20 cellular contexts compared by ENCODE assay signal in genomic region chr22:27482414-27482813, GRCh38.
DNase-seq lines count a peak whose midpoint lies in the region; FAIRE-seq and TF ChIP-seq lines count a peak whose summit lies in the region.
"Had no signal": no experiment of that assay in that cellular context is flagged by ENCODE, and none has a peak within 500 bp of the region (broad histone marks: within the 10 kb centered on the region; RNA-seq: fewer than 3 reads in every experiment).

No MANE protein-coding gene starts in this region.

- no peaks in the 10 kb centered on the region for H3K36me3 ChIP-seq in H1 (ENCODE audit: control insufficient read depth in 2 of 4, insufficient read depth in 4 of 4, low read length in 3 of 4)

- intact Hi-C loops in activated T-helper 1 cell treated with anti-CD3 and anti-CD28 coated beads, Interleukin-12 subunit alpha, Interleukin-12 subunit beta, Interleukin-2, Interleukin-4 antibody, amounts not matched to agents 30 ng/mL and 10 ng/mL and 1 ng/mL, durations not matched to agents 14 hours and 24 hours and 36 hours (cut with micrococcal nuclease) = no loop called here

- POLR2A ChIA-PET in H1 (lab: Charles Lee; ENCODE audit: partially characterized antibody) = no interaction called here

- peak overlapping the region; percentile 48; the same call in 1 of the 2 replicates for H2BK15ac ChIP-seq in H1 (ENCODE audit: low read length)

- H2BK120ac ChIP-seq in H1 (replicated peaks; ENCODE audit: low read depth, low read length) = no peak overlapping the region

- H3K4me3 Mint-ChIP-seq in nephron = no peak overlapping the region
- no peak overlapping the region for H3K4me3 Mint-ChIP-seq in activated T-helper 1 cell treated with anti-CD3 and anti-CD28 coated beads, Interleukin-12 subunit alpha, Interleukin-12 subunit beta, Interleukin-2, Interleukin-4 antibody, amounts not matched to agents 30 ng/mL and 10 ng/mL and 1 ng/mL, durations not matched to agents 14 hours and 24 hours and 36 hours
- H3K4me3 Mint-ChIP-seq: CD14-positive monocyte; CD8-positive, alpha-beta T cell had no signal

- H4K8ac ChIP-seq in H1 (ENCODE audit: extremely low read depth, insufficient read depth, low read length) = no peak overlapping the region

- H3K27ac ChIP-seq in H1 (ENCODE audit: low read depth, low read length) = no peak overlapping the region
- H3K27ac ChIP-seq: 22Rv1 had no signal

- H3K23ac ChIP-seq in H1 (ENCODE audit: insufficient read length) = no peak overlapping the region

- no peak overlapping the region for H3K56ac ChIP-seq in H1 (replicated peaks; ENCODE audit: insufficient read length, low read depth, low read length)

- no peaks in the 10 kb centered on the region for H3K27me3 ChIP-seq in H1 (replicated peaks in 1 of 4; ENCODE audit: control insufficient read depth in 3 of 4, extremely low read depth in 1 of 4, insufficient read depth in 3 of 4, low read length in 3 of 4)

- no peak for TF ChIP-seq POLR2A in H1 (IDR thresholded peaks at IDR 0.05; ENCODE audit: control extremely low read depth in 1 of 2, low read depth in 2 of 2, low read length in 2 of 2)

- peaks cover 25% of the 10 kb centered on the region for H3K27me3 Mint-ChIP-seq in nephron (ENCODE audit: low read depth)
- H3K27me3 Mint-ChIP-seq in activated T-helper 1 cell treated with anti-CD3 and anti-CD28 coated beads, Interleukin-12 subunit alpha, Interleukin-12 subunit beta, Interleukin-2, Interleukin-4 antibody, amounts not matched to agents 30 ng/mL and 10 ng/mL and 1 ng/mL, durations not matched to agents 14 hours and 24 hours and 36 hours (ENCODE audit: insufficient read depth) = no peaks in the 10 kb centered on the region

- H3K4me1 Mint-ChIP-seq in nephron = peaks cover 40% of the 10 kb centered on the region
- H3K4me1 Mint-ChIP-seq in activated T-helper 1 cell treated with anti-CD3 and anti-CD28 coated beads, Interleukin-12 subunit alpha, Interleukin-12 subunit beta, Interleukin-2, Interleukin-4 antibody, amounts not matched to agents 30 ng/mL and 10 ng/mL and 1 ng/mL, durations not matched to agents 14 hours and 24 hours and 36 hours (ENCODE audit: low read depth) = no peaks in the 10 kb centered on the region
- H3K4me1 Mint-ChIP-seq: CD14-positive monocyte had no signal

- H2BK12ac ChIP-seq in H1 (ENCODE audit: low read depth, low read length) = no peak overlapping the region

- H3K79me1 ChIP-seq in H1 (ENCODE audit: low read depth, low read length) = no peaks in the 10 kb centered on the region

- no peak for TF ChIP-seq EP300 in H1 (IDR thresholded peaks at IDR 0.05; ENCODE audit: borderline replicate concordance in 1 of 2, low read depth in 2 of 2, low read length in 2 of 2)

- TF ChIP-seq CTCF in H1 (IDR thresholded peaks at IDR 0.05; ENCODE audit: control extremely low read depth in 1 of 3, insufficient read depth in 1 of 3, low read depth in 1 of 3, low read length in 3 of 3) (no peak), nephron (IDR thresholded peaks at IDR 0.05; ENCODE audit: unreplicated experiment in 3 of 3) (no peak)

- no peak for TF ChIP-seq RAD21 in H1 (IDR thresholded peaks at IDR 0.05 in 1 of 2, conservative IDR thresholded peaks at IDR 0.05 in 1 of 2; ENCODE audit: low read depth in 2 of 2, low read length in 2 of 2)

- H2BK5ac ChIP-seq in H1 (ENCODE audit: low read depth, low read length) = peak overlapping the region; percentile 32; the same call in 1 of the 2 replicates

- no peak for FAIRE-seq in H1 (lab: Jason Lieb, UNC)
- peak; percentile 94 for FAIRE-seq in urothelium cell line (lab: Jason Lieb, UNC)
- FAIRE-seq: D721Med, G401.6, GM12892, GM19239, H54 had no signal

- no peak overlapping the region for H4K5ac ChIP-seq in H1 (ENCODE audit: insufficient read length, low read depth, low read length)

- H3K4me3 ChIP-seq in H1 (ENCODE audit: extremely low read depth in 1 of 4, insufficient read depth in 2 of 4, low read depth in 3 of 4, low read length in 4 of 4) = no peak overlapping the region

- H2AFZ ChIP-seq in H1 (ENCODE audit: low read length) = no peak overlapping the region

- peaks cover 5% of the 10 kb centered on the region for H3K9me3 Mint-ChIP-seq in nephron
- H3K9me3 Mint-ChIP-seq in activated T-helper 1 cell treated with anti-CD3 and anti-CD28 coated beads, Interleukin-12 subunit alpha, Interleukin-12 subunit beta, Interleukin-2, Interleukin-4 antibody, amounts not matched to agents 30 ng/mL and 10 ng/mL and 1 ng/mL, durations not matched to agents 14 hours and 24 hours and 36 hours = no peaks in the 10 kb centered on the region
- H3K9me3 Mint-ChIP-seq: CD8-positive, alpha-beta T cell had no signal

- peak; percentile 20 for DNase-seq in NCI-H748 (lab: John Stamatoyannopoulos, UW; ENCODE audit: unreplicated experiment)
- no peak for DNase-seq in NCI-H748 treated with DMSO at 0.1 percent for 48 hours (lab: John Stamatoyannopoulos, UW)
- no peak for DNase-seq in H1 (ENCODE audit: low read depth in 1 of 2, low spot score in 2 of 2)
- no peak for DNase-seq in urothelium cell line (ENCODE audit: low spot score)
- no peak for DNase-seq in activated CD4-positive, alpha-beta T cell treated with anti-CD3 and anti-CD28 coated beads, Interleukin-2, amount 50 U/mL, for 4 hours
- DNase-seq in mesenteric fat pad (ENCODE audit: low spot score) = no peak
- no peak for DNase-seq in activated T-helper 1 cell treated with anti-CD3 and anti-CD28 coated beads, Interleukin-12 subunit alpha, Interleukin-12 subunit beta, Interleukin-2, Interleukin-4 antibody, amounts not matched to agents 30 ng/mL and 10 ng/mL and 1 ng/mL, durations not matched to agents 14 hours and 24 hours and 36 hours (ENCODE audit: low spot score)
- DNase-seq: CD8-positive, alpha-beta T cell; COR-L47; DMS153; DMS79 treated with DMSO at 0.1 percent for 48 hours; EL had no signal

- no peak overlapping the region for H3K14ac ChIP-seq in H1 (ENCODE audit: insufficient read length)

- H4K20me1 ChIP-seq in H1 (replicated peaks in 1 of 2; ENCODE audit: control insufficient read depth in 1 of 2, insufficient read depth in 2 of 2, low read length in 2 of 2) = no peaks in the 10 kb centered on the region

- peak overlapping the region in 2 of 3 experiments; percentile 12 to 46 for H3K27ac Mint-ChIP-seq in nephron
- no peak overlapping the region for H3K27ac Mint-ChIP-seq in activated T-helper 1 cell treated with anti-CD3 and anti-CD28 coated beads, Interleukin-12 subunit alpha, Interleukin-12 subunit beta, Interleukin-2, Interleukin-4 antibody, amounts not matched to agents 30 ng/mL and 10 ng/mL and 1 ng/mL, durations not matched to agents 14 hours and 24 hours and 36 hours
- H3K27ac Mint-ChIP-seq: CD14-positive monocyte; CD8-positive, alpha-beta T cell had no signal

- H3K4me1 ChIP-seq in H1 (replicated peaks in 1 of 4; ENCODE audit: control insufficient read depth in 3 of 4, insufficient read depth in 4 of 4, low read length in 3 of 4) = peaks cover 6 to 11% (median 8%) of the 10 kb centered on the region in 4 experiments; a peak in 6 of 7 replicates

- peak overlapping the region; percentile 89 for H2BK20ac ChIP-seq in H1 (ENCODE audit: low read length)

- H3K23me2 ChIP-seq in H1 (ENCODE audit: low read depth, low read length) = no peaks in the 10 kb centered on the region

- 75% methylated on average over 11 of the region's 11 CpGs; no CpG with 5 or more reads in 1 of the 2 experiments for WGBS in H1 (ENCODE audit: extremely low coverage in 1 of 2, insufficient coverage in 1 of 2, insufficient read length in 1 of 2, insufficient replicate concordance in 2 of 2, low coverage in 1 of 2, low lambda C conversion rate in 2 of 2, missing lambda C conversion rate in 1 of 2), 2 experiments

- no peak overlapping the region for H3K4ac ChIP-seq in H1 (replicated peaks; ENCODE audit: insufficient read length, low read depth, low read length)

- CTCF ChIA-PET in H1 (lab: Charles Lee; ENCODE audit: partially characterized antibody) = interaction anchor here (0.6 to 1.6 kb wide), 2 partner anchors 14 to 78 kb away, joined by 3 to 4 read pairs; no protein-coding TSS in a partner anchor

- peaks cover 4% of the 10 kb centered on the region for H3K36me3 Mint-ChIP-seq in nephron (ENCODE audit: low read depth)
- no peaks in the 10 kb centered on the region for H3K36me3 Mint-ChIP-seq in activated T-helper 1 cell treated with anti-CD3 and anti-CD28 coated beads, Interleukin-12 subunit alpha, Interleukin-12 subunit beta, Interleukin-2, Interleukin-4 antibody, amounts not matched to agents 30 ng/mL and 10 ng/mL and 1 ng/mL, durations not matched to agents 14 hours and 24 hours and 36 hours (ENCODE audit: low read depth)
- H3K36me3 Mint-ChIP-seq: CD14-positive monocyte; CD8-positive, alpha-beta T cell had no signal

- no peak overlapping the region for H2AK5ac ChIP-seq in H1 (ENCODE audit: low read depth, low read length)

- H3K18ac ChIP-seq in H1 (ENCODE audit: extremely low read depth, low read length) = peak overlapping the region; percentile 24; the same call in 1 of the 2 replicates

- peak overlapping the region; percentile 22 for H4K91ac ChIP-seq in H1 (replicated peaks; ENCODE audit: insufficient read length, low read length)

- no peak overlapping the region for H3K4me2 ChIP-seq in H1 (ENCODE audit: insufficient read depth in 1 of 2, low read depth in 2 of 2, low read length in 2 of 2)

- no peaks in the 10 kb centered on the region; a peak in 1 of 4 replicates for H3K9me3 ChIP-seq in H1 (ENCODE audit: insufficient read depth in 2 of 2, low read depth in 1 of 2, low read length in 1 of 2)

- no peaks in the 10 kb centered on the region for H3K79me2 ChIP-seq in H1 (ENCODE audit: control insufficient read depth in 1 of 2, insufficient read depth in 2 of 2, low read length in 2 of 2)

- no peak overlapping the region for H3K9ac ChIP-seq in H1 (replicated peaks in 1 of 4; ENCODE audit: extremely low read depth in 1 of 4, low read depth in 3 of 4, low read length in 3 of 4)

TF ChIP-seq in H1, 55 proteins besides CTCF, POLR2A, EP300 and RAD21:
- TF ChIP-seq KDM4A (IDR thresholded peaks at IDR 0.05; ENCODE audit: low read depth, low read length, severe bottlenecking) (no peak), SAP30 (IDR thresholded peaks at IDR 0.05; ENCODE audit: insufficient read depth, insufficient replicate concordance, low read length) (no peak), E2F6 (IDR thresholded peaks at IDR 0.05) (no peak), CBX8 (IDR thresholded peaks at IDR 0.05; ENCODE audit: borderline replicate concordance, low read depth, low read length) (no peak)
